Comparison of ENCODE assay signal across 29 cellular contexts in the genomic region with DNA sequence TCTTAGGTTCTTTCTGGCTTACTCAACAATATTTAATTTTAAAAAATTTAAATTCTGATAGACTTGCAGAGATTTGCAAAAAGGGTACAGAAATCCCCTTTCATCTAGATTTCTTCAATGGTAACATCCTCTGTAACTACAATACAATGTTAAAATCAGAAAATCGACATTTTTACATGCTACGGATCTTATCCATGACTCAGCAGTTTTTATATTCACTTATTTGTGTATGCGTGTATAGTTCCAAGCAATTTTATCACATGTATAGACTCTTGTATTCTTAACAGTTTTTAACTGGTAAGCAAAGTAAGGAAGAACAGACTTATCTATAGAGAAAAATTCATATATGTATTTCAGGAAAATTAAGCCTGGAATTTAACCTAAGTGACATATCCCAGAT.
"Had no signal": no experiment of that assay in that cellular context is flagged by ENCODE, and none has a peak within 500 bp of the region (broad histone marks: within the 10 kb centered on the region; RNA-seq: fewer than 3 reads in every experiment).

No MANE protein-coding gene starts in this region.

- H3K4me2 ChIP-seq: hepatocyte had no signal

- H3K4me1 ChIP-seq: colonic mucosa, esophagus squamous epithelium, heart left ventricle, lower lobe of right lung had no signal

- H3K27ac Mint-ChIP-seq: dendritic cell treated with granulocyte-macrophage colony-stimulating factor and Interleukin-4, amounts not matched to agents 40 ng/mL and 50 ng/mL, for 4 days; effector memory CD8-positive, alpha-beta T cell; endodermal cell; immature natural killer cell; mesothelial cell of epicardium; naive B cell had no signal

- H3K36me3 ChIP-seq: colonic mucosa, esophagus squamous epithelium, gastrocnemius medialis, heart left ventricle, lower lobe of right lung had no signal

- H3K36me3 Mint-ChIP-seq: immature natural killer cell, mesothelial cell of epicardium, naive B cell had no signal

- H3K9me3 Mint-ChIP-seq: dendritic cell treated with granulocyte-macrophage colony-stimulating factor and Interleukin-4, amounts not matched to agents 40 ng/mL and 50 ng/mL, for 4 days; effector memory CD8-positive, alpha-beta T cell; endodermal cell; immature natural killer cell; mesothelial cell of epicardium had no signal

- H3K27me3 Mint-ChIP-seq: dendritic cell treated with granulocyte-macrophage colony-stimulating factor and Interleukin-4, amounts not matched to agents 40 ng/mL and 50 ng/mL, for 4 days had no signal

- H3K4me1 Mint-ChIP-seq: immature natural killer cell, naive B cell had no signal

- ATAC-seq: effector memory CD8-positive, alpha-beta T cell; esophagus mucosa; gastrocnemius medialis; heart left ventricle; left colon; left lobe of liver; left ventricle myocardium superior; lower lobe of right lung; mucosa of descending colon had no signal

- FAIRE-seq: endometrium, kidney had no signal

- H3K79me2 ChIP-seq: hepatocyte had no signal

- DNase-seq: colonic mucosa; cortex of kidney; effector CD8-positive, alpha-beta T cell; effector memory CD8-positive, alpha-beta T cell; endodermal cell; erythroblast; esophagus squamous epithelium; foreskin fibroblast; foreskin melanocyte; gastrocnemius medialis; heart left ventricle; hypothalamus; immature natural killer cell; islet precursor cell; kidney; kidney glomerular epithelial cell; left colon; left ventricle myocardium superior; lower lobe of right lung; mesenchymal stem cell; mucosa of descending colon; naive B cell had no signal

- H3K27ac ChIP-seq: colonic mucosa, epithelial cell of prostate, esophagus squamous epithelium, gastrocnemius medialis, heart left ventricle, hepatocyte, lower lobe of right lung had no signal

- H3K9me3 ChIP-seq: colonic mucosa, esophagus squamous epithelium, gastrocnemius medialis, heart left ventricle, lower lobe of right lung, mucosa of descending colon had no signal

- H2AFZ ChIP-seq: hepatocyte had no signal

- H3K27me3 ChIP-seq: colonic mucosa, gastrocnemius medialis, heart left ventricle, hepatocyte had no signal

- H3K4me3 ChIP-seq: colonic mucosa, esophagus squamous epithelium, gastrocnemius medialis, heart left ventricle, hepatocyte, lower lobe of right lung, mucosa of descending colon had no signal

- H3K4me3 Mint-ChIP-seq: dendritic cell treated with granulocyte-macrophage colony-stimulating factor and Interleukin-4, amounts not matched to agents 40 ng/mL and 50 ng/mL, for 4 days; effector memory CD8-positive, alpha-beta T cell; endodermal cell; immature natural killer cell; mesothelial cell of epicardium; naive B cell had no signal
